Comparison of ENCODE assay signal across 9 cellular contexts in genomic region chr9:124450241-124450924, GRCh38. TPM values are rescaled to one million over a fixed set of nuclear protein-coding genes. Genes with fewer than 3 reads are reported as not detected.
DNase-seq lines count a peak whose midpoint lies in the region; ATAC-seq and TF ChIP-seq lines count a peak whose summit lies in the region.
"Had no signal": no experiment of that assay in that cellular context is flagged by ENCODE, and none has a peak within 500 bp of the region (broad histone marks: within the 10 kb centered on the region; RNA-seq: fewer than 3 reads in every experiment).

A gene with protein sequence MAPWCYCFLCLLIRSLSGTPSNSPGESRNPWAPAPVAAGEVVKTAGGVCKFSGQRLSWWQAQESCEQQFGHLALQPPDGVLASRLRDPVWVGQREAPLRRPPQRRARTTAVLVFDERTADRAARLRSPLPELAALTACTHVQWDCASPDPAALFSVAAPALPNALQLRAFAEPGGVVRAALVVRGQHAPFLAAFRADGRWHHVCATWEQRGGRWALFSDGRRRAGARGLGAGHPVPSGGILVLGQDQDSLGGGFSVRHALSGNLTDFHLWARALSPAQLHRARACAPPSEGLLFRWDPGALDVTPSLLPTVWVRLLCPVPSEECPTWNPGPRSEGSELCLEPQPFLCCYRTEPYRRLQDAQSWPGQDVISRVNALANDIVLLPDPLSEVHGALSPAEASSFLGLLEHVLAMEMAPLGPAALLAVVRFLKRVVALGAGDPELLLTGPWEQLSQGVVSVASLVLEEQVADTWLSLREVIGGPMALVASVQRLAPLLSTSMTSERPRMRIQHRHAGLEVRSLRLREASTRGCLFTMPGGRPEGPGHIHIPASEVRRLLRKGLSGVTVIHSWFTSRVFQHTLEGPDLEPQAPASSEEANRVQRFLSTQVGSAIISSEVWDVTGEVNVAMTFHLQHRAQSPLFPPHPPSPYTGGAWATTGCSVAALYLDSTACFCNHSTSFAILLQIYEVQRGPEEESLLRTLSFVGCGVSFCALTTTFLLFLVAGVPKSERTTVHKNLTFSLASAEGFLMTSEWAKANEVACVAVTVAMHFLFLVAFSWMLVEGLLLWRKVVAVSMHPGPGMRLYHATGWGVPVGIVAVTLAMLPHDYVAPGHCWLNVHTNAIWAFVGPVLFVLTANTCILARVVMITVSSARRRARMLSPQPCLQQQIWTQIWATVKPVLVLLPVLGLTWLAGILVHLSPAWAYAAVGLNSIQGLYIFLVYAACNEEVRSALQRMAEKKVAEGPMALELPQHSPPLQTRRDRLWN (plus strand): TSS chr9:124450451. CDS start chr9:124451667, 1,216 bp downstream.

- DNase-seq in stimulated activated CD4-positive, alpha-beta T cell treated with anti-CD3 and anti-CD28 coated beads, Interleukin-15, amount 100 ng/mL, for 24 hours, result peak; percentile 20
- no peak for DNase-seq in stimulated activated CD4-positive, alpha-beta T cell treated with anti-CD3 and anti-CD28 coated beads, Interleukin-4, amount 100 ng/mL, for 1 hour
- peak; percentile 23 for DNase-seq in adipocyte (ENCODE audit: low read depth)
- peak; percentile 97 for DNase-seq in iPS-NIHi7 (ENCODE audit: extremely low spot score)
- no peak for DNase-seq in mesenteric fat pad (ENCODE audit: low spot score)
- DNase-seq in uterus, result no peak
- no peak for DNase-seq in immature natural killer cell

- H3K27ac Mint-ChIP-seq in immature natural killer cell, result no peak within 1 kb of the TSS

- intact Hi-C loops in uterus (cut with DNase I; ENCODE audit: low total_unique reads), result no loop called here

- peaks cover 3 to 10% (median 5%) of the 10 kb centered on the region in 3 donors for H3K27me3 Mint-ChIP-seq in immature natural killer cell (ENCODE audit: low read depth in 3 of 3)

- no peak for TF ChIP-seq CTCF in uterus (IDR thresholded peaks at IDR 0.05)

- H3K9me3 ChIP-seq in adipocyte (ENCODE audit: control insufficient read depth, low read length) (no peaks in the 10 kb centered on the region), uterus (no peaks in the 10 kb centered on the region)
- H3K9me3 ChIP-seq: right atrium auricular region had no signal

- H3K27ac ChIP-seq in uterus, result no peak within 1 kb of the TSS
- H3K27ac ChIP-seq: right atrium auricular region had no signal

- H3K27me3 ChIP-seq in adipocyte (replicated peaks; ENCODE audit: control insufficient read depth, insufficient read depth, low read length) (peaks cover 37% of the 10 kb centered on the region), uterus (peaks cover 0 to 19% of the 10 kb centered on the region in 2 donors)

- peak within 1 kb of the TSS; percentile 62 for H3K4me3 ChIP-seq in adipocyte (ENCODE audit: low read length)
- H3K4me3 ChIP-seq in uterus, result no peak within 1 kb of the TSS

- TF ChIP-seq POLR2A in uterus (IDR thresholded peaks at IDR 0.05), result no peak

- H3K4me1 ChIP-seq in adipocyte (ENCODE audit: control insufficient read depth, insufficient read depth, low read length), result peaks cover 6% of the 10 kb centered on the region
- no peaks in the 10 kb centered on the region for H3K4me1 ChIP-seq in uterus

- no peaks in the 10 kb centered on the region for H3K36me3 ChIP-seq in adipocyte (ENCODE audit: control insufficient read depth, insufficient read depth, low read length, severe bottlenecking)
- H3K36me3 ChIP-seq in uterus, result no peaks in the 10 kb centered on the region
- H3K36me3 ChIP-seq: right atrium auricular region had no signal

- H3K4me1 Mint-ChIP-seq in immature natural killer cell, result no peaks in the 10 kb centered on the region

- no peak within 1 kb of the TSS for H3K4me3 Mint-ChIP-seq in immature natural killer cell

- H3K9ac ChIP-seq in adipocyte (ENCODE audit: low read length), result no peak within 1 kb of the TSS

- H3K36me3 Mint-ChIP-seq in immature natural killer cell, result no peaks in the 10 kb centered on the region

- no peaks in the 10 kb centered on the region for H3K9me3 Mint-ChIP-seq in immature natural killer cell

- ATAC-seq in activated CD4-positive, CD25-positive, alpha-beta regulatory T cell treated with anti-CD3 and anti-CD28 coated beads, Interleukin-2, amount 50 U/mL, for 24 hours, result no peak

RNA-seq across cellular contexts. Expression of the gene that starts here (rescaled TPM):
- not detected for total RNA-seq in mesenteric fat pad
- under 1 TPM in 1 of 4 donors, not detected in 3; 0.76 TPM for total RNA-seq in uterus
- polyA plus RNA-seq in immature natural killer cell, result not detected
- total RNA-seq: right atrium auricular region had no signal

Comparison
In these comparisons a context has a peak if more than half of its experiments do, and no peak if none do; other contexts are left out.
1. DNase-seq: peak in stimulated activated CD4-positive, alpha-beta T cell treated with anti-CD3 and anti-CD28 coated beads, Interleukin-15, amount 100 ng/mL, for 24 hours (single experiment), adipocyte (single experiment) and iPS-NIHi7 (single experiment); none in stimulated activated CD4-positive, alpha-beta T cell treated with anti-CD3 and anti-CD28 coated beads, Interleukin-4, amount 100 ng/mL, for 1 hour (single experiment), mesenteric fat pad (single experiment), uterus (0 of 2) and immature natural killer cell (0 of 3).